Comparison of ENCODE assay signal across 3 cellular contexts in the genomic region with DNA sequence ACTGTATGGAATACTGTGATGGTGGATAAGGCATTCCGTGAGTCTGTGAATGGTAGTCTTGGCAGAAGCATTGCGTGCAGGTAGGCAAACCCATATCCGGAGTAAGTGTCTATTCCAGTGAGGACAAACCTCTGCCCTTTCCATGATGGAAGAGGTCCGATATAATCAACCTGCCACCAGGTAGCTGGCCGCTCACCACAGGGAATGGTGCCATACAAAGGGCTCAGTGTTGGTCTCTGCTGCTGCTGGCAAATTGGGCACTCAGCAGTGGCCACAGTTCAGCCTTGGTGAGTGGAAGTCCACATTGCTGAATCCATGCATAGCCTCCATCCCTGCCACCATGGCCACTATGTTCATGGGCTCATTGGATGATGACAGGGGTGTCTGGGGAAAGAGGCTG.
DNase-seq lines count a peak whose midpoint lies in the region; ATAC-seq and TF ChIP-seq lines count a peak whose summit lies in the region.
"Not testable (repeated sequence)": the region's sequence is repeated elsewhere in the genome, so short reads cannot be mapped to it uniquely, and the experiment has no call there.

No MANE protein-coding gene starts in this region.

- WGBS in esophagus muscularis mucosa, result 97% methylated on average over 4 of the region's 5 CpGs
- 93 to 96% methylated on average over 5 of the region's 5 CpGs for WGBS in lung, 2 donors

- TF ChIP-seq EP300 in esophagus muscularis mucosa (IDR thresholded peaks at IDR 0.05), result not testable (repeated sequence)

- not testable (repeated sequence) for H3K27me3 Mint-ChIP-seq in osteocyte (ENCODE audit: unreplicated experiment)

- not testable (repeated sequence) for H3K36me3 Mint-ChIP-seq in osteocyte (ENCODE audit: unreplicated experiment)

- intact Hi-C loops in esophagus muscularis mucosa (cut with DNase I), result not testable (repeated sequence)

- not testable (repeated sequence) for ATAC-seq in lung (ENCODE audit: insufficient read depth, low FRiP score)

- H3K27me3 ChIP-seq in esophagus muscularis mucosa; lung (ENCODE audit: control insufficient read depth, insufficient read depth): not testable (repeated sequence)

- not testable (repeated sequence) for H3K9me3 ChIP-seq in esophagus muscularis mucosa; lung (ENCODE audit: control insufficient read depth in 2 of 2, insufficient read depth in 1 of 2, low read length in 1 of 2)

- DNase-seq in esophagus muscularis mucosa (ENCODE audit: extremely low spot score) (peak; percentile 81), lung (ENCODE audit: low spot score) (peak; percentile 4), osteocyte (ENCODE audit: extremely low spot score, unreplicated experiment) (peak; percentile 53)

- H3K4me1 Mint-ChIP-seq in osteocyte (ENCODE audit: unreplicated experiment), result not testable (repeated sequence)

- TF ChIP-seq POLR2A in esophagus muscularis mucosa (IDR thresholded peaks at IDR 0.05; ENCODE audit: low read depth), result not testable (repeated sequence)

- peaks cover 20% of the 10 kb centered on the region for H3K9me3 Mint-ChIP-seq in osteocyte (ENCODE audit: unreplicated experiment)

- H3K27ac ChIP-seq in esophagus muscularis mucosa (replicated peaks in 1 of 4); lung (ENCODE audit: low read depth in 1 of 2, low read length in 1 of 2): not testable (repeated sequence)

- not testable (repeated sequence) for H3K27ac Mint-ChIP-seq in osteocyte (ENCODE audit: unreplicated experiment)

- not testable (repeated sequence) for H3K4me3 Mint-ChIP-seq in osteocyte (ENCODE audit: unreplicated experiment)

- H3K4me1 ChIP-seq in esophagus muscularis mucosa; lung (ENCODE audit: control insufficient read depth in 2 of 2, insufficient read depth in 2 of 2, low read length in 2 of 2): not testable (repeated sequence)

- H3K4me3 ChIP-seq in esophagus muscularis mucosa, lung: not testable (repeated sequence)

- TF ChIP-seq CTCF in esophagus muscularis mucosa (IDR thresholded peaks at IDR 0.05); lung (IDR thresholded peaks at IDR 0.05; ENCODE audit: control extremely low read depth, extremely low read depth); osteocyte (IDR thresholded peaks at IDR 0.05): not testable (repeated sequence)

- H3K36me3 ChIP-seq in esophagus muscularis mucosa; lung (ENCODE audit: control insufficient read depth in 2 of 2, insufficient read depth in 2 of 2, low read length in 2 of 2): not testable (repeated sequence)

Comparison
In these comparisons a context has a peak if more than half of its experiments do, and no peak if none do; other contexts are left out.
1. DNase-seq: peak in every context shown above with its lines; median percentile 81 in esophagus muscularis mucosa; 53 in osteocyte; 4 in lung.